ENCODE assay signal across 8 cellular contexts in the genomic region with DNA sequence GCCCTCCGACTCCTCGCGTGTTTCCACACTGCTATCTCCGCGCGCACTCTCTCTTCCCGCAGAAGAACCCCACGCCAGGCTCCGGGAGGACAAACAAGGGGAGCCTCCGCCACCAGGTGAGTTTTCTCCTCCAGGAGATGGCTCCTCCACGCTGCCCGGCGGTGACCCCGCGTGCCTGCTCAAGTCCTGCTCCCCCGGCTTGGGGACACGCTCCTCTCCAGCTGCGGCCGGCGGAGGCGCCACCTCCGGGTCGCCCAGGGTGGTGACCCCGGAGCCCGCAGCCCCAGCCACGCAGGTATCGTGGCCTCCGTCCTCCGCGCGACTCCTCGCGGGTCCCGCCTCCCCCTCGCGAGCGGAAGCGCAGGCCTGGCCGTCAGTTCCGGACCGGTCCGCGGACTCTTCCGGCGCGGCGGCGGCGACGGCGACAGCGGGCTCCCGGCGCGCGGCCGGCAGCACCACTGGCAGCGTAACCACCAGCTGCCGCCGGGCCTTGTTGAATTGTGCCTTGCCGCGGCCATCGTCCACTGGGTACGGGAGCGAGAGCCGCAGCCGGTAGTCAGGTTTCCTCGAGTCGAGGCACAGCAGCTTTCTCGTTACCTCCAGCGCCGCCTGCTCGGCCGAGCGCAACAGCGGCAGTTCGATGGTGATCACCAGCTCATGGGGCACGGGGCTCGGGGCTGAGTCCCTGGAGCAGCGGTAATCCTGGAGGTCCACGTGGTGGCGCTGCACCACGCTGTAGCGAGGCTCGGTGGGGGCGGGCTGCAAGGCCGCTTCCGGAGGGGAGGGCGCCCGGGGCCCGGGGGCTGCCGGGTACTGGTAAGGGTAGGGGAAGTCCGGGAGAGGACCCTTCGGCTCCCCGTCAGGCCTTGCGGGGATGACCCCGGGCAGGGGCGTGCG. TPM values are rescaled to one million over a fixed set of nuclear protein-coding genes. Genes with fewer than 3 reads are reported as not detected.
DNase-seq lines count a peak whose midpoint lies in the region; ATAC-seq and TF ChIP-seq lines count a peak whose summit lies in the region.

No MANE protein-coding gene starts in this region.

- H3K4me3 Mint-ChIP-seq in endothelial cell (ENCODE audit: unreplicated experiment): peak overlapping the region; percentile 98

- H3K27me3 ChIP-seq in HUES48 (ENCODE audit: control insufficient read depth, insufficient read depth, low read length): no peaks in the 10 kb centered on the region

- H3K9ac ChIP-seq in HUES48 (ENCODE audit: low read depth, low read length): peak overlapping the region; percentile 95

- H3K27ac Mint-ChIP-seq in endothelial cell (ENCODE audit: unreplicated experiment): peak overlapping the region; percentile 96

- H3K27ac ChIP-seq in HUES48 (ENCODE audit: low read depth, low read length): peak overlapping the region; percentile 99

- H3K9me3 Mint-ChIP-seq in endothelial cell (ENCODE audit: unreplicated experiment): no peaks in the 10 kb centered on the region

- DNase-seq in DMS 273 (lab: John Stamatoyannopoulos, UW; ENCODE audit: unreplicated experiment) (peak; percentile 97), NOMO-1 treated with dmso at 0.1 percent for 144 hours (lab: John Stamatoyannopoulos, UW; ENCODE audit: unreplicated experiment) (peak; percentile 89), endothelial cell (ENCODE audit: low spot score) (peak; percentile 97), middle frontal gyrus (ENCODE audit: extremely low spot score, low spot score) (peak; percentile 89)
- DNase-seq in activated CD8-positive, alpha-beta memory T cell treated with anti-CD3 and anti-CD28 coated beads, Interleukin-2, amount 50 U/mL, for 24 hours (ENCODE audit: extremely low read depth): peak; percentile 82
- peak; percentile 82 to 90 for DNase-seq in stimulated activated CD8-positive, alpha-beta memory T cell treated with anti-CD3 and anti-CD28 coated beads, Interleukin-2, amount 100 ng/mL, for 1 hour (ENCODE audit: low read depth in 2 of 2)

- peaks cover 16% of the 10 kb centered on the region for H3K4me1 Mint-ChIP-seq in endothelial cell (ENCODE audit: unreplicated experiment)

- peak overlapping the region; percentile 85 for H3K4me3 ChIP-seq in HUES48 (ENCODE audit: low read depth, low read length)

- ATAC-seq in GM21423 (IDR thresholded peaks at IDR 0.05; ENCODE audit: unreplicated experiment): peak; percentile 81

- peaks cover 5% of the 10 kb centered on the region for H3K4me1 ChIP-seq in HUES48 (ENCODE audit: control insufficient read depth, insufficient read depth, low read length)

- no peaks in the 10 kb centered on the region for H3K9me3 ChIP-seq in HUES48 (ENCODE audit: control insufficient read depth, insufficient read depth, low read length)

- peaks cover 16% of the 10 kb centered on the region for H3K36me3 Mint-ChIP-seq in endothelial cell (ENCODE audit: low read depth, unreplicated experiment)

- peaks cover 34% of the 10 kb centered on the region for H3K36me3 ChIP-seq in HUES48 (ENCODE audit: control insufficient read depth, insufficient read depth, low read length)

- peaks cover 19% of the 10 kb centered on the region for H3K27me3 Mint-ChIP-seq in endothelial cell (ENCODE audit: unreplicated experiment)

- peak; percentile 85 for TF ChIP-seq CTCF in endothelial cell (IDR thresholded peaks at IDR 0.05; ENCODE audit: unreplicated experiment)

RNA-seq across cellular contexts. Expression of gene DNAAF2, which starts 1.1 kb away (rescaled TPM):
- total RNA-seq in endothelial cell (ENCODE audit: unreplicated experiment): 8.6 TPM

RNA-seq across cellular contexts. Expression of gene MGAT2, which starts 13.3 kb away (rescaled TPM):
- total RNA-seq in endothelial cell (ENCODE audit: unreplicated experiment): 47.0 TPM

RNA-seq across cellular contexts. Expression of gene RPL36AL, which starts 13.5 kb away (rescaled TPM):
- 186 TPM for total RNA-seq in endothelial cell (ENCODE audit: unreplicated experiment)

RNA-seq across cellular contexts. Expression of gene LRR1, which starts 35.2 kb away (rescaled TPM):
- total RNA-seq in endothelial cell (ENCODE audit: unreplicated experiment): 12.9 TPM

RNA-seq across cellular contexts. Expression of gene RPS29, which starts 47.7 kb away (rescaled TPM):
- total RNA-seq in endothelial cell (ENCODE audit: unreplicated experiment): 2,246 TPM

Comparison
In these comparisons a context has a peak if more than half of its experiments do, and no peak if none do; other contexts are left out.
1. Peak in every context shown above with its lines: DNase-seq, ATAC-seq, H3K4me3 ChIP-seq and H3K27ac ChIP-seq.